ENCODE assay signal across 8 cellular contexts in the genomic region with DNA sequence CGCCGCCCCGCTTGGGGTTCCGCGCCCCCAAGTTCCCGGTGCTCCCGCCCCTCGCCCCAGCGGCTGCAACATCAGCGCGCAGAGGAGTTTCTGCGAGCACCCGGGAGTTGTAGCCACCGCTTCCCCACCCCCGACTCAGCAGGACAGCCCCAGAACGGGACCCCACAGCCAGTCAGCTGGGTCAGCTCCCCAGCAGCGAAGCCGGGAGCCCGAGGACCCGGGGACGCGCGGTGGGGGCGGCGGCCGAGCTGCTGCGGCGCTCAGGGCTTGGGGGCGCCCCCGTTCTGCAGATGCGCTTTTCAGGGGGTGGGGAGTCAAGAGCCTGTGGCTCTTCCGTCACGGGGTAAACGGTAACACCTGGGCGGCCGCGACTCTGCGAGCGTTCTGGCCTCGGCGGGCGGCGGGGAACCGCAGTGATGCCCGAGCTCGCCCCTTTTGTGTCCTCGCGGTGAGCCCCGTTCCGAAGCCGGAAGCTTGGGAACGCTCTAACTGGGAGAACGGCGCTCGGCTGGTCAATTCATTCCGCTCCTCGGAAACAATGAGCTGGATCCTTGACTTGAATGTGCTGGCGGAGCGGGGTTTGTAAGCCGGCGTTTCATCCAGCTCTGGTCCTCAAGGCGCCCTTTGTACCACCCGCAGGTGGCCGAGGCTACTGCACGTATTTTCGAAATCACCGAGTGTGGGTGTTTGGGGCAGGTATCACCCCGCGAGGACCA. TPM values are rescaled to one million over a fixed set of nuclear protein-coding genes. Genes with fewer than 3 reads are reported as not detected.
DNase-seq lines count a peak whose midpoint lies in the region; ATAC-seq and TF ChIP-seq lines count a peak whose summit lies in the region.

No MANE protein-coding gene starts in this region.

- H3K9me3 ChIP-seq in DOHH2 (ENCODE audit: control insufficient read depth, insufficient read depth, low read length): no peaks in the 10 kb centered on the region
- no peaks in the 10 kb centered on the region for H3K9me3 ChIP-seq in right cardiac atrium (ENCODE audit: control insufficient read depth, low read length)

- H3K9ac ChIP-seq in rectal smooth muscle tissue (ENCODE audit: low read length): peak overlapping the region; percentile 38

- DNase-seq in Jurkat, Clone E6-1 (ENCODE audit: low read depth, low spot score): peak; percentile 14
- DNase-seq in SW480 (ENCODE audit: low spot score) (peak; percentile 82), amniotic epithelial cell (ENCODE audit: low read depth) (peak; percentile 27), right cardiac atrium (peak; percentile 75 to 83 (median 77)), middle frontal gyrus (ENCODE audit: extremely low spot score, low spot score) (no peak)

- ATAC-seq in GM21619 (IDR thresholded peaks at IDR 0.05; ENCODE audit: unreplicated experiment) (peak; percentile 66), right cardiac atrium (peak; percentile 69 to 86)

- H3K27ac ChIP-seq in DOHH2 (ENCODE audit: low read depth, low read length) (peak overlapping the region; percentile 82), right cardiac atrium (ENCODE audit: low read length) (peak overlapping the region; percentile 32), rectal smooth muscle tissue (ENCODE audit: low read depth, low read length) (peak overlapping the region; percentile 47)

- H3K36me3 ChIP-seq in DOHH2 (ENCODE audit: control insufficient read depth, low read length): peaks cover 23% of the 10 kb centered on the region
- H3K36me3 ChIP-seq in rectal smooth muscle tissue (ENCODE audit: control insufficient read depth, insufficient read depth, low read length): no peaks in the 10 kb centered on the region

- peaks cover 54% of the 10 kb centered on the region for H3K79me2 ChIP-seq in DOHH2 (ENCODE audit: control insufficient read depth, low read length)

- H3K4me3 ChIP-seq in DOHH2 (ENCODE audit: low read length) (peak overlapping the region; percentile 73), right cardiac atrium (ENCODE audit: low read length) (peak overlapping the region; percentile 72), rectal smooth muscle tissue (ENCODE audit: low read length) (peak overlapping the region; percentile 78)
- peak overlapping the region; percentile 33 for H3K4me3 ChIP-seq in Jurkat, Clone E6-1 (ENCODE audit: low read length)

- H3K4me2 ChIP-seq in DOHH2 (ENCODE audit: low read length): peak overlapping the region; percentile 80

- H3K9me2 ChIP-seq in DOHH2 (replicated peaks; ENCODE audit: control insufficient read depth, low read length): no peaks in the 10 kb centered on the region

- peaks cover 5% of the 10 kb centered on the region; the same call in 1 of the 2 replicates for H4K20me1 ChIP-seq in DOHH2 (ENCODE audit: control insufficient read depth, insufficient read depth, low read depth, low read length)

- H3K27me3 ChIP-seq in DOHH2 (ENCODE audit: control insufficient read depth, low read length) (no peaks in the 10 kb centered on the region), right cardiac atrium (ENCODE audit: control insufficient read depth, insufficient read depth) (no peaks in the 10 kb centered on the region), rectal smooth muscle tissue (ENCODE audit: control insufficient read depth, insufficient read depth, low read length) (no peaks in the 10 kb centered on the region)

- H3F3A ChIP-seq in DOHH2 (ENCODE audit: control insufficient read depth, insufficient read depth): peaks cover 9% of the 10 kb centered on the region; the same call in 1 of the 2 replicates

- under 1% methylated on average over 69 of the region's 69 CpGs for WGBS in right cardiac atrium

- intact Hi-C loops in right cardiac atrium (cut with DNase I): loop anchor here in 2 of 4 donors (2.0 to 10.0 kb wide), 2 partner anchors 176 to 182 kb away; no protein-coding TSS in a partner anchor

- peaks cover 67% of the 10 kb centered on the region for H3K4me1 ChIP-seq in DOHH2 (ENCODE audit: control insufficient read depth, low read length)
- no peaks in the 10 kb centered on the region for H3K4me1 ChIP-seq in right cardiac atrium (ENCODE audit: control insufficient read depth, insufficient read depth, low read length)
- no peaks in the 10 kb centered on the region for H3K4me1 ChIP-seq in rectal smooth muscle tissue (ENCODE audit: control insufficient read depth, insufficient read depth, low read length)

- TF ChIP-seq CTCF in DOHH2 (IDR thresholded peaks at IDR 0.05; ENCODE audit: low read depth, low read length, poor library complexity, severe bottlenecking): peak; percentile 68

RNA-seq across cellular contexts. Expression of a gene that starts 0.8 kb away (rescaled TPM):
- polyA plus RNA-seq in Jurkat, Clone E6-1 (2012; ENCODE audit: insufficient read depth, insufficient read length): 0.21 TPM
- total RNA-seq in right cardiac atrium: 10 to 100 TPM in 1 of 4 donors, 1 to 10 TPM in 3; 6.9 to 17.6 (median 7.4) TPM
- polyA plus RNA-seq in right cardiac atrium: 2.2 TPM

Comparison
In these comparisons a context has a peak if more than half of its experiments do, and no peak if none do; other contexts are left out.
1. H3K27ac ChIP-seq: peak in every context shown above with its lines; median percentile 82 in DOHH2; 47 in rectal smooth muscle tissue; 32 in right cardiac atrium.